8 cellular contexts compared by ENCODE assay signal in genomic region chr5:150000990-150001659, GRCh38. TPM values are rescaled to one million over a fixed set of nuclear protein-coding genes. Genes with fewer than 3 reads are reported as not detected.
DNase-seq lines count a peak whose midpoint lies in the region; ATAC-seq and TF ChIP-seq lines count a peak whose summit lies in the region.

No MANE protein-coding gene starts in this region.

- BruUV-seq in A673 (replicated peaks; lab: Mats Ljungman, UMichigan): no TSS peak

- H3K27me3 Mint-ChIP-seq in activated CD8-positive, alpha-beta T cell treated with anti-CD3 and anti-CD28 coated beads for 36 hours: no peaks in the 10 kb centered on the region
- H3K27me3 Mint-ChIP-seq in endothelial cell (ENCODE audit: unreplicated experiment): peaks cover 8% of the 10 kb centered on the region
- H3K27me3 Mint-ChIP-seq in stimulated activated naive CD8-positive, alpha-beta T cell treated with anti-CD3 and anti-CD28 coated beads, Interleukin-15, Interleukin-2, amounts not matched to agents 100 ng/mL and 50 ng/mL, for 24 hours: no peaks in the 10 kb centered on the region

- no peaks in the 10 kb centered on the region for H3K27me3 ChIP-seq in A673 (replicated peaks; ENCODE audit: insufficient read depth, low read depth, low read length, poor library complexity)
- no peaks in the 10 kb centered on the region for H3K27me3 ChIP-seq in muscle layer of colon (ENCODE audit: control insufficient read depth in 1 of 2, insufficient read depth in 2 of 2, low read length in 2 of 2)

- H3K36me3 ChIP-seq in A673 (ENCODE audit: insufficient read depth, low read length, poor library complexity, severe bottlenecking): peaks cover 16% of the 10 kb centered on the region
- H3K36me3 ChIP-seq in muscle layer of colon (ENCODE audit: insufficient read depth, low read length): peaks cover 14% of the 10 kb centered on the region

- H3K27ac ChIP-seq in A673 (ENCODE audit: low read depth, low read length, poor library complexity, severe bottlenecking) (peak overlapping the region; percentile 92), muscle layer of colon (ENCODE audit: low read depth, low read length) (peak overlapping the region; percentile 92)

- H3K9ac ChIP-seq in muscle layer of colon (ENCODE audit: low read length): peak overlapping the region; percentile 92

- H3K36me3 Mint-ChIP-seq in activated CD8-positive, alpha-beta T cell treated with anti-CD3 and anti-CD28 coated beads for 36 hours (ENCODE audit: low read depth): peaks cover 29% of the 10 kb centered on the region
- peaks cover 22% of the 10 kb centered on the region for H3K36me3 Mint-ChIP-seq in endothelial cell (ENCODE audit: low read depth, unreplicated experiment)
- peaks cover 39% of the 10 kb centered on the region for H3K36me3 Mint-ChIP-seq in stimulated activated naive CD8-positive, alpha-beta T cell treated with anti-CD3 and anti-CD28 coated beads, Interleukin-15, Interleukin-2, amounts not matched to agents 100 ng/mL and 50 ng/mL, for 24 hours (ENCODE audit: low read depth)

- peaks cover 11% of the 10 kb centered on the region for H3K4me1 ChIP-seq in A673 (ENCODE audit: insufficient read depth, low read length, poor library complexity, severe bottlenecking)
- H3K4me1 ChIP-seq in muscle layer of colon (ENCODE audit: insufficient read depth, low read length): peaks cover 30% of the 10 kb centered on the region

- no peaks in the 10 kb centered on the region for H3K9me3 ChIP-seq in A673 (ENCODE audit: low read depth, low read length, poor library complexity, severe bottlenecking)
- H3K9me3 ChIP-seq in muscle layer of colon (ENCODE audit: low read length): no peaks in the 10 kb centered on the region

- intact Hi-C loops in A673 (cut with micrococcal nuclease; ENCODE audit: unreplicated experiment): no loop called here
- intact Hi-C loops in activated CD8-positive, alpha-beta T cell treated with anti-CD3 and anti-CD28 coated beads for 36 hours (cut with micrococcal nuclease): loop anchor here (1.0 to 10.0 kb wide), 2 partner anchors 42 to 754 kb away; partner anchors contain the start of gene DCTN4

- TF ChIP-seq CTCF in A673 (conservative IDR thresholded peaks at IDR 0.05; ENCODE audit: low read depth, low read length) (no peak), LNCaP clone FGC (IDR thresholded peaks at IDR 0.05; ENCODE audit: control insufficient read depth, extremely low read depth, insufficient read depth) (no peak), endothelial cell (IDR thresholded peaks at IDR 0.05; ENCODE audit: unreplicated experiment) (no peak)
- TF ChIP-seq CTCF in activated CD8-positive, alpha-beta T cell treated with anti-CD3 and anti-CD28 coated beads for 36 hours (IDR thresholded peaks at IDR 0.05): no peak

- POLR2A ChIA-PET in A673 (lab: Charles Lee; ENCODE audit: low non-redundant PET): no interaction called here
- POLR2A ChIA-PET in activated CD8-positive, alpha-beta T cell treated with anti-CD3 and anti-CD28 coated beads for 36 hours (lab: Charles Lee): interaction anchor here (0.9 to 3.3 kb wide), 7 partner anchors 8 to 411 kb away, joined by 3 to 36 read pairs (median 3); partner anchors contain the start of genes CD74 and SLC26A2

- H3K4me3 Mint-ChIP-seq in activated CD8-positive, alpha-beta T cell treated with anti-CD3 and anti-CD28 coated beads for 36 hours: peak overlapping the region; percentile 93
- peak overlapping the region; percentile 93 for H3K4me3 Mint-ChIP-seq in endothelial cell (ENCODE audit: unreplicated experiment)
- H3K4me3 Mint-ChIP-seq in stimulated activated naive CD8-positive, alpha-beta T cell treated with anti-CD3 and anti-CD28 coated beads, Interleukin-15, Interleukin-2, amounts not matched to agents 100 ng/mL and 50 ng/mL, for 24 hours: peak overlapping the region; percentile 94

- CTCF ChIA-PET in A673 (lab: Charles Lee): interaction anchor here (0.7 kb wide), 1 partner anchor 10 kb away, joined by 3 read pairs; no protein-coding TSS in a partner anchor
- CTCF ChIA-PET in activated CD8-positive, alpha-beta T cell treated with anti-CD3 and anti-CD28 coated beads for 36 hours (lab: Charles Lee): interaction anchor here (0.9 to 3.3 kb wide), 8 partner anchors 9 to 361 kb away, joined by 3 to 18 read pairs (median 4); partner anchors contain the start of gene SLC26A2

- H3K4me3 ChIP-seq in A673 (ENCODE audit: low read depth, low read length, poor library complexity, severe bottlenecking) (peak overlapping the region; percentile 98), LNCaP clone FGC (ENCODE audit: low read depth, low read length) (peak overlapping the region; percentile 64), muscle layer of colon (ENCODE audit: low read depth in 1 of 2, low read length in 2 of 2) (peak overlapping the region; percentile 92 to 96)

- peak; percentile 50 for DNase-seq in A673 (ENCODE audit: low spot score)
- DNase-seq in LNCaP clone FGC (ENCODE audit: low read depth): no peak
- peak; percentile 52 for DNase-seq in activated CD8-positive, alpha-beta T cell treated with anti-CD3 and anti-CD28 coated beads for 36 hours
- peak; percentile 50 for DNase-seq in endothelial cell (ENCODE audit: low spot score)
- no peak for DNase-seq in NCI-H1694 treated with DMSO at 0.1 percent for 48 hours (lab: John Stamatoyannopoulos, UW)

- ATAC-seq in GM19351 (IDR thresholded peaks at IDR 0.05; ENCODE audit: unreplicated experiment): peak; percentile 1
- peak; percentile 1 for ATAC-seq in activated CD8-positive, alpha-beta T cell treated with anti-CD3 and anti-CD28 coated beads for 36 hours

- peaks cover 42% of the 10 kb centered on the region for H3K4me1 Mint-ChIP-seq in activated CD8-positive, alpha-beta T cell treated with anti-CD3 and anti-CD28 coated beads for 36 hours (ENCODE audit: low read depth)
- H3K4me1 Mint-ChIP-seq in endothelial cell (ENCODE audit: unreplicated experiment): peaks cover 36% of the 10 kb centered on the region
- H3K4me1 Mint-ChIP-seq in stimulated activated naive CD8-positive, alpha-beta T cell treated with anti-CD3 and anti-CD28 coated beads, Interleukin-15, Interleukin-2, amounts not matched to agents 100 ng/mL and 50 ng/mL, for 24 hours (ENCODE audit: low read depth): peaks cover 35% of the 10 kb centered on the region

- H3K9me3 Mint-ChIP-seq in activated CD8-positive, alpha-beta T cell treated with anti-CD3 and anti-CD28 coated beads for 36 hours: no peaks in the 10 kb centered on the region
- H3K9me3 Mint-ChIP-seq in endothelial cell (ENCODE audit: unreplicated experiment): no peaks in the 10 kb centered on the region
- H3K9me3 Mint-ChIP-seq in stimulated activated naive CD8-positive, alpha-beta T cell treated with anti-CD3 and anti-CD28 coated beads, Interleukin-15, Interleukin-2, amounts not matched to agents 100 ng/mL and 50 ng/mL, for 24 hours: no peaks in the 10 kb centered on the region

- peak overlapping the region; percentile 90 for H3K27ac Mint-ChIP-seq in activated CD8-positive, alpha-beta T cell treated with anti-CD3 and anti-CD28 coated beads for 36 hours
- H3K27ac Mint-ChIP-seq in endothelial cell (ENCODE audit: unreplicated experiment): peak overlapping the region; percentile 90
- peak overlapping the region; percentile 93 for H3K27ac Mint-ChIP-seq in stimulated activated naive CD8-positive, alpha-beta T cell treated with anti-CD3 and anti-CD28 coated beads, Interleukin-15, Interleukin-2, amounts not matched to agents 100 ng/mL and 50 ng/mL, for 24 hours

RNA-seq across cellular contexts. Expression of gene HMGXB3, which starts 0.6 kb away (rescaled TPM):
- total RNA-seq in A673 (2021): 52.6 and 55.6 TPM in 2 replicates
- total RNA-seq in activated CD8-positive, alpha-beta T cell treated with anti-CD3 and anti-CD28 coated beads for 36 hours: 10 to 100 TPM; 30.4 to 32.6 TPM
- total RNA-seq in endothelial cell (ENCODE audit: unreplicated experiment): 55.7 TPM

RNA-seq across cellular contexts. Expression of gene TIGD6, which starts 0.7 kb away (rescaled TPM):
- total RNA-seq in A673 (2021): 7.3 and 7.5 TPM in 2 replicates
- 1 to 10 TPM; 1.2 to 2.2 TPM for total RNA-seq in activated CD8-positive, alpha-beta T cell treated with anti-CD3 and anti-CD28 coated beads for 36 hours
- 3.5 TPM for total RNA-seq in endothelial cell (ENCODE audit: unreplicated experiment)

RNA-seq across cellular contexts. Expression of gene SLC26A2, which starts 40.6 kb away (rescaled TPM):
- total RNA-seq in A673 (2021) (83.0 and 96.6 TPM in 2 replicates), endothelial cell (ENCODE audit: unreplicated experiment) (22.2 TPM)
- 1 to 10 TPM; 5.0 to 5.3 TPM for total RNA-seq in activated CD8-positive, alpha-beta T cell treated with anti-CD3 and anti-CD28 coated beads for 36 hours

RNA-seq across cellular contexts. Expression of gene PDE6A, which starts 56.5 kb away (rescaled TPM):
- total RNA-seq in A673 (2021) (0.39 and 0.49 TPM in 2 replicates), endothelial cell (ENCODE audit: unreplicated experiment) (not detected)
- total RNA-seq in activated CD8-positive, alpha-beta T cell treated with anti-CD3 and anti-CD28 coated beads for 36 hours: not detected

Comparison
In these comparisons a context has a peak if more than half of its experiments do, and no peak if none do; other contexts are left out.
1. DNase-seq: peak in A673 (single experiment), activated CD8-positive, alpha-beta T cell treated with anti-CD3 and anti-CD28 coated beads for 36 hours (single experiment) and endothelial cell (single experiment); none in LNCaP clone FGC (single experiment) and NCI-H1694 treated with DMSO at 0.1 percent for 48 hours (single experiment).
2. Peak in every context shown above with its lines, with median percentiles within 50 percentile points of each other: H3K4me3 ChIP-seq, H3K27ac Mint-ChIP-seq and H3K4me3 Mint-ChIP-seq.